ENCODE assay signal across 24 cellular contexts in genomic region chr19:50570997-50571396, GRCh38. TPM values are rescaled to one million over a fixed set of nuclear protein-coding genes. Genes with fewer than 3 reads are reported as not detected.
"Had no signal": no experiment of that assay in that cellular context is flagged by ENCODE, and none has a peak within 500 bp of the region (broad histone marks: within the 10 kb centered on the region; RNA-seq: fewer than 3 reads in every experiment).

No MANE protein-coding gene starts in this region.

- H3K36me3 ChIP-seq: SJSA1 had no signal

- H3K27ac Mint-ChIP-seq: IgD-negative memory B cell had no signal

- H3K4me3 Mint-ChIP-seq: IgD-negative memory B cell had no signal

- H3K9me3 ChIP-seq: SJSA1 had no signal

- DNase-seq: KBM-7, MV-4-11, NCI-H1048, NCI-H1105, NCI-H1417, NCI-H1436 treated with DMSO at 0.1 percent for 48 hours, NCI-H1694, NCI-H187 treated with DMSO at 0.1 percent for 48 hours, NCI-H2081, NCI-H2107, NCI-H2227 treated with DMSO at 0.1 percent for 48 hours, NCI-H524, NCI-H526 treated with DMSO at 0.1 percent for 48 hours, NCI-H774, Right ventricle myocardium superior, RPMI8226, SIG-M5 had no signal

- H3K4me3 ChIP-seq: SJSA1, SK-N-MC had no signal

- H3K27ac ChIP-seq: SJSA1, SK-N-MC had no signal

- H3K4me1 ChIP-seq: SJSA1 had no signal

RNA-seq across cellular contexts. Expression of gene LRRC4B, which starts 2.8 kb away (rescaled TPM):
- total RNA-seq: HepG2, LHCN-M2, MCF 10A, SJSA1 had no signal
- polyA plus RNA-seq: HepG2, IgD-negative memory B cell had no signal

RNA-seq across cellular contexts. Expression of gene ASPDH, which starts 57.3 kb away (rescaled TPM):
- total RNA-seq: LHCN-M2, MCF 10A, NCI-H460, Right ventricle myocardium superior, SJSA1 had no signal
- polyA plus RNA-seq: IgD-negative memory B cell had no signal
